Comparison of ENCODE assay signal across 26 cellular contexts in genomic region chr17:76161113-76161512, GRCh38. TPM values are rescaled to one million over a fixed set of nuclear protein-coding genes. Genes with fewer than 3 reads are reported as not detected.
DNase-seq lines count a peak whose midpoint lies in the region; ATAC-seq and TF ChIP-seq lines count a peak whose summit lies in the region.
"Had no signal": no experiment of that assay in that cellular context is flagged by ENCODE, and none has a peak within 500 bp of the region (broad histone marks: within the 10 kb centered on the region; RNA-seq: fewer than 3 reads in every experiment).

No MANE protein-coding gene starts in this region.

- DNase-seq in ACHN (peak; percentile 32), hepatocyte (ENCODE audit: low spot score) (no peak), GM19240 (ENCODE audit: insufficient read length, low spot score) (no peak)
- DNase-seq in activated CD8-positive, alpha-beta memory T cell treated with anti-CD3 and anti-CD28 coated beads for 24 hours, result no peak
- no peak for DNase-seq in stimulated activated naive CD4-positive, alpha-beta T cell treated with Interleukin-2 at 50 U/mL for 16 hours (lab: John Stamatoyannopoulos, UW)
- DNase-seq: activated CD4-positive, CD25-positive, alpha-beta regulatory T cell treated with anti-CD3 and anti-CD28 coated beads, Interleukin-2, amount 50 U/mL, for 72 hours; activated CD8-positive, alpha-beta T cell treated with anti-CD3 and anti-CD28 coated beads, Interleukin-2, amount 10 ng/mL, durations not matched to agents 7 days and 5 days; activated effector memory CD4-positive, alpha-beta T cell treated with anti-CD3 and anti-CD28 coated beads, Interleukin-2, amount 50 U/mL, for 16 hours; activated naive CD8-positive, alpha-beta T cell treated with anti-CD3 and anti-CD28 coated beads, Interleukin-2, amount 10 ng/mL, durations not matched to agents 7 days and 5 days; AML-193; CD8-positive, alpha-beta T cell; lower lobe of right lung; NCI-H1105 treated with DMSO at 0.1 percent for 48 hours; NCI-H2029; NCI-H69; sigmoid colon; stimulated activated CD4-positive, alpha-beta T cell treated with anti-CD3 and anti-CD28 coated beads, Interleukin-4, amount 100 ng/mL, for 4 hours had no signal

- H3K4me2 ChIP-seq in hepatocyte, result peak overlapping the region; percentile 53

- no peaks in the 10 kb centered on the region for H3K79me2 ChIP-seq in hepatocyte
- H3K79me2 ChIP-seq: parathyroid adenoma had no signal

- peaks cover 8% of the 10 kb centered on the region for H3K4me1 Mint-ChIP-seq in nephron
- H3K4me1 Mint-ChIP-seq: stimulated activated memory B cell treated with anti-CD40 and anti-IgM and Interleukin-4, amounts not matched to agents 10 μg/mL and 1 μg/mL and 100 μg/mL, for 72 hours had no signal

- no peaks in the 10 kb centered on the region for H3K9me2 ChIP-seq in hepatocyte (replicated peaks; ENCODE audit: insufficient read depth)

- H3K4me3 ChIP-seq in hepatocyte, result no peak overlapping the region
- H3K4me3 ChIP-seq: K562, lower lobe of right lung, sigmoid colon, suprapubic skin had no signal

- peak overlapping the region; percentile 67 for H3K27ac ChIP-seq in VCaP
- peak overlapping the region; percentile 60 for H3K27ac ChIP-seq in hepatocyte
- H3K27ac ChIP-seq: lower lobe of right lung, parathyroid adenoma, sigmoid colon, suprapubic skin had no signal

- in situ Hi-C loops in ACHN (cut with HindIII; ENCODE audit: low pct_ligation_motif_present, low pct_unique_long_range_greater_than_20kb, low sequenced_read_pairs), result no loop called here

- ATAC-seq in HG03342 (IDR thresholded peaks at IDR 0.05; ENCODE audit: unreplicated experiment), result no peak
- ATAC-seq: activated CD8-positive, alpha-beta T cell treated with anti-CD3 and anti-CD28 coated beads, Interleukin-2, amount 10 ng/mL, durations not matched to agents 7 days and 5 days; CD8-positive, alpha-beta T cell; lower lobe of right lung; stimulated activated memory B cell treated with anti-CD40 and anti-IgM and Interleukin-4, amounts not matched to agents 10 μg/mL and 1 μg/mL and 100 μg/mL, for 72 hours had no signal

- peaks cover 27% of the 10 kb centered on the region for H3K36me3 Mint-ChIP-seq in nephron (ENCODE audit: low read depth)
- H3K36me3 Mint-ChIP-seq: stimulated activated memory B cell treated with anti-CD40 and anti-IgM and Interleukin-4, amounts not matched to agents 10 μg/mL and 1 μg/mL and 100 μg/mL, for 72 hours had no signal

- H3K27me3 ChIP-seq in hepatocyte, result no peaks in the 10 kb centered on the region
- H3K27me3 ChIP-seq: sigmoid colon, suprapubic skin had no signal

- H2AFZ ChIP-seq in hepatocyte, result no peak overlapping the region
- H2AFZ ChIP-seq: parathyroid adenoma had no signal

- H3K9me3 ChIP-seq in hepatocyte (ENCODE audit: low read depth), result no peaks in the 10 kb centered on the region
- H3K9me3 ChIP-seq: lower lobe of right lung, sigmoid colon, suprapubic skin had no signal

- TF ChIP-seq CTCF in VCaP (conservative IDR thresholded peaks at IDR 0.05) (no peak), hepatocyte (IDR thresholded peaks at IDR 0.05; ENCODE audit: poor library complexity) (no peak), nephron (IDR thresholded peaks at IDR 0.05; ENCODE audit: unreplicated experiment in 3 of 3) (no peak)

- no peaks in the 10 kb centered on the region for H4K20me1 ChIP-seq in hepatocyte (ENCODE audit: insufficient read depth, poor library complexity, severe bottlenecking)

- H3K4me3 Mint-ChIP-seq in nephron, result no peak overlapping the region
- H3K4me3 Mint-ChIP-seq: activated CD8-positive, alpha-beta T cell treated with anti-CD3 and anti-CD28 coated beads, Interleukin-2, amount 10 ng/mL, durations not matched to agents 7 days and 5 days; activated naive CD8-positive, alpha-beta T cell treated with anti-CD3 and anti-CD28 coated beads, Interleukin-2, amount 10 ng/mL, durations not matched to agents 7 days and 5 days; CD8-positive, alpha-beta T cell; stimulated activated memory B cell treated with anti-CD40 and anti-IgM and Interleukin-4, amounts not matched to agents 10 μg/mL and 1 μg/mL and 100 μg/mL, for 72 hours had no signal

- H3K27ac Mint-ChIP-seq in nephron, result peak overlapping the region; percentile 90 to 98 (median 95)
- H3K27ac Mint-ChIP-seq: activated CD8-positive, alpha-beta T cell treated with anti-CD3 and anti-CD28 coated beads, Interleukin-2, amount 10 ng/mL, durations not matched to agents 7 days and 5 days; activated naive CD8-positive, alpha-beta T cell treated with anti-CD3 and anti-CD28 coated beads, Interleukin-2, amount 10 ng/mL, durations not matched to agents 7 days and 5 days; CD8-positive, alpha-beta T cell; stimulated activated memory B cell treated with anti-CD40 and anti-IgM and Interleukin-4, amounts not matched to agents 10 μg/mL and 1 μg/mL and 100 μg/mL, for 72 hours had no signal

- no peaks in the 10 kb centered on the region for H3K27me3 Mint-ChIP-seq in nephron (ENCODE audit: low read depth)
- H3K27me3 Mint-ChIP-seq: activated naive CD8-positive, alpha-beta T cell treated with anti-CD3 and anti-CD28 coated beads, Interleukin-2, amount 10 ng/mL, durations not matched to agents 7 days and 5 days had no signal

- 65% methylated on average over 5 of the region's 5 CpGs for WGBS in hepatocyte (ENCODE audit: low lambda C conversion rate, missing lambda C conversion rate)

- H3K9me3 Mint-ChIP-seq in nephron, result no peaks in the 10 kb centered on the region
- H3K9me3 Mint-ChIP-seq: activated naive CD8-positive, alpha-beta T cell treated with anti-CD3 and anti-CD28 coated beads, Interleukin-2, amount 10 ng/mL, durations not matched to agents 7 days and 5 days; CD8-positive, alpha-beta T cell; stimulated activated memory B cell treated with anti-CD40 and anti-IgM and Interleukin-4, amounts not matched to agents 10 μg/mL and 1 μg/mL and 100 μg/mL, for 72 hours had no signal

- no peaks in the 10 kb centered on the region for H3K36me3 ChIP-seq in hepatocyte (replicated peaks; ENCODE audit: insufficient read depth, low read depth)
- H3K36me3 ChIP-seq: lower lobe of right lung, suprapubic skin had no signal

- peaks cover 17% of the 10 kb centered on the region for H3K4me1 ChIP-seq in hepatocyte (ENCODE audit: insufficient read depth)
- H3K4me1 ChIP-seq: lower lobe of right lung, parathyroid adenoma, sigmoid colon, suprapubic skin had no signal

RNA-seq across cellular contexts. Expression of gene FOXJ1, which starts 20.1 kb away (rescaled TPM):
- 1.6 and 1.9 TPM in 2 replicates for total RNA-seq in hepatocyte
- polyA plus RNA-seq in hepatocyte, result 1.1 and 2.2 TPM in 2 replicates
- total RNA-seq: HT1080, MCF 10A had no signal
- polyA plus RNA-seq: K562 had no signal

RNA-seq across cellular contexts. Expression of gene EXOC7, which starts 57.5 kb away (rescaled TPM):
- total RNA-seq in hepatocyte, result 92.9 and 94.7 TPM in 2 replicates
- polyA plus RNA-seq in hepatocyte, result 95.6 and 111 TPM in 2 replicates
